Comparison of ENCODE assay signal across 1 cellular context in genomic region chr19:48680436-48681126, GRCh38.
TF ChIP-seq lines count a peak whose summit lies in the region.

No MANE protein-coding gene starts in this region.

TF ChIP-seq in HepG2, 621 proteins besides CTCF, POLR2A, EP300 and RAD21 (continued from another document):
- TF ChIP-seq ZNF687 (CRISPR knock-in tag; IDR thresholded peaks at IDR 0.05), result peak; percentile 76
- TF ChIP-seq ARID4A (CRISPR knock-in tag; IDR thresholded peaks at IDR 0.05; ENCODE audit: borderline replicate concordance), result peak; percentile 51; the same call in 1 of the 2 replicates
- 0 out of 2 replicates have a peak, but pooled peaks have one; percentile 15 for TF ChIP-seq KDM5B (CRISPR knock-in tag; IDR thresholded peaks at IDR 0.05; ENCODE audit: borderline replicate concordance)
- peak; percentile 68; the same call in 1 of the 2 replicates for TF ChIP-seq ZBTB7A (CRISPR knock-in tag; IDR thresholded peaks at IDR 0.05)
- TF ChIP-seq ZNF296 (CRISPR knock-in tag; conservative IDR thresholded peaks at IDR 0.05), result peak; percentile 38; the same call in 1 of the 2 replicates
- no peak for TF ChIP-seq SOX6 (IDR thresholded peaks at IDR 0.05)
- TF ChIP-seq SOX6 (CRISPR knock-in tag; IDR thresholded peaks at IDR 0.05), result peak; percentile 28; the same call in 1 of the 2 replicates
- TF ChIP-seq NFE2L1 (CRISPR knock-in tag; IDR thresholded peaks at IDR 0.05; ENCODE audit: borderline replicate concordance), result no peak
- no peak for TF ChIP-seq SOX13 (IDR thresholded peaks at IDR 0.05)
- no peak for TF ChIP-seq SOX13 (CRISPR knock-in tag; conservative IDR thresholded peaks at IDR 0.05 in 1 of 2, IDR thresholded peaks at IDR 0.05 in 1 of 2)
- TF ChIP-seq, protein P1, sequence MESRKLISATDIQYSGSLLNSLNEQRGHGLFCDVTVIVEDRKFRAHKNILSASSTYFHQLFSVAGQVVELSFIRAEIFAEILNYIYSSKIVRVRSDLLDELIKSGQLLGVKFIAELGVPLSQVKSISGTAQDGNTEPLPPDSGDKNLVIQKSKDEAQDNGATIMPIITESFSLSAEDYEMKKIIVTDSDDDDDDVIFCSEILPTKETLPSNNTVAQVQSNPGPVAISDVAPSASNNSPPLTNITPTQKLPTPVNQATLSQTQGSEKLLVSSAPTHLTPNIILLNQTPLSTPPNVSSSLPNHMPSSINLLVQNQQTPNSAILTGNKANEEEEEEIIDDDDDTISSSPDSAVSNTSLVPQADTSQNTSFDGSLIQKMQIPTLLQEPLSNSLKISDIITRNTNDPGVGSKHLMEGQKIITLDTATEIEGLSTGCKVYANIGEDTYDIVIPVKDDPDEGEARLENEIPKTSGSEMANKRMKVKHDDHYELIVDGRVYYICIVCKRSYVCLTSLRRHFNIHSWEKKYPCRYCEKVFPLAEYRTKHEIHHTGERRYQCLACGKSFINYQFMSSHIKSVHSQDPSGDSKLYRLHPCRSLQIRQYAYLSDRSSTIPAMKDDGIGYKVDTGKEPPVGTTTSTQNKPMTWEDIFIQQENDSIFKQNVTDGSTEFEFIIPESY (CRISPR knock-in tag; IDR thresholded peaks at IDR 0.05), result peak; percentile 76
